18 cellular contexts compared by ENCODE assay signal in genomic region chr9:27349681-27350080, GRCh38. TPM values are rescaled to one million over a fixed set of nuclear protein-coding genes. Genes with fewer than 3 reads are reported as not detected.
"Had no signal": no experiment of that assay in that cellular context is flagged by ENCODE, and none has a peak within 500 bp of the region (broad histone marks: within the 10 kb centered on the region; RNA-seq: fewer than 3 reads in every experiment).

No MANE protein-coding gene starts in this region.

- H3K4me1 ChIP-seq: thyroid gland had no signal

- ATAC-seq: esophagus mucosa, left cardiac atrium had no signal

- H3K27ac Mint-ChIP-seq: immature natural killer cell; memory B cell; nephron progenitor cell; stimulated activated naive CD8-positive, alpha-beta T cell treated with anti-CD3 and anti-CD28 coated beads, Interleukin-15, Interleukin-2, amounts not matched to agents 100 ng/mL and 50 ng/mL, for 24 hours; T-helper 1 cell treated with Interleukin-12 subunit alpha and Interleukin-12 subunit beta and Interleukin-4 antibody, amounts not matched to agents 30 μg/mL and 1 μg/mL, for 36 hours had no signal

- H3K9me3 Mint-ChIP-seq: central memory CD8-positive, alpha-beta T cell; immature natural killer cell; memory B cell; stimulated activated naive CD8-positive, alpha-beta T cell treated with anti-CD3 and anti-CD28 coated beads, Interleukin-15, Interleukin-2, amounts not matched to agents 100 ng/mL and 50 ng/mL, for 24 hours; T-helper 1 cell treated with Interleukin-12 subunit alpha and Interleukin-12 subunit beta and Interleukin-4 antibody, amounts not matched to agents 30 μg/mL and 1 μg/mL, for 36 hours had no signal

- H3K36me3 Mint-ChIP-seq: immature natural killer cell had no signal

- DNase-seq: activated CD4-positive, alpha-beta T cell treated with anti-CD3 and anti-CD28 coated beads, Interleukin-2, amount 50 U/mL, for 1 hour; activated naive CD4-positive, alpha-beta T cell treated with anti-CD3 and anti-CD28 coated beads, Interleukin-2, amount 50 U/mL, for 16 hours; activated T-cell treated with anti-CD3 and anti-CD28 coated beads for 4 hours; adrenal gland; foreskin fibroblast; immature natural killer cell; left cardiac atrium; nephron progenitor cell; stimulated activated CD4-positive, alpha-beta T cell treated with anti-CD3 and anti-CD28 coated beads, Interleukin-12 subunit alpha, Interleukin-12 subunit beta, amount 100 ng/mL, for 4 hours; thyroid gland had no signal

- H3K4me3 ChIP-seq: adrenal gland, thyroid gland had no signal

- H3K36me3 ChIP-seq: adrenal gland, thyroid gland had no signal

- H3K27me3 ChIP-seq: adrenal gland, thyroid gland had no signal

- H3K27ac ChIP-seq: adrenal gland, thyroid gland had no signal

- H3K27me3 Mint-ChIP-seq: central memory CD8-positive, alpha-beta T cell; memory B cell; stimulated activated naive CD8-positive, alpha-beta T cell treated with anti-CD3 and anti-CD28 coated beads, Interleukin-15, Interleukin-2, amounts not matched to agents 100 ng/mL and 50 ng/mL, for 24 hours had no signal

- H3K4me3 Mint-ChIP-seq: central memory CD8-positive, alpha-beta T cell; immature natural killer cell; memory B cell; nephron progenitor cell; stimulated activated naive CD8-positive, alpha-beta T cell treated with anti-CD3 and anti-CD28 coated beads, Interleukin-15, Interleukin-2, amounts not matched to agents 100 ng/mL and 50 ng/mL, for 24 hours; T-helper 1 cell treated with Interleukin-12 subunit alpha and Interleukin-12 subunit beta and Interleukin-4 antibody, amounts not matched to agents 30 μg/mL and 1 μg/mL, for 36 hours had no signal

RNA-seq across cellular contexts. Expression of gene EQTN, which starts 52.7 kb away (rescaled TPM):
- total RNA-seq: activated CD8-positive, alpha-beta memory T cell treated with anti-CD3 and anti-CD28 coated beads for 36 hours; adrenal gland; esophagus mucosa; left cardiac atrium; osteoblast; pulmonary artery endothelial cell had no signal
- polyA plus RNA-seq: immature natural killer cell had no signal
